Comparison of ENCODE assay signal across 16 cellular contexts in genomic region chrX:107773906-107774435, GRCh38. TPM values are rescaled to one million over a fixed set of nuclear protein-coding genes. Genes with fewer than 3 reads are reported as not detected.
DNase-seq lines count a peak whose midpoint lies in the region; ATAC-seq and TF ChIP-seq lines count a peak whose summit lies in the region.
"Had no signal": no experiment of that assay in that cellular context is flagged by ENCODE, and none has a peak within 500 bp of the region (broad histone marks: within the 10 kb centered on the region; RNA-seq: fewer than 3 reads in every experiment).

No MANE protein-coding gene starts in this region.

- peaks cover 1% of the 10 kb centered on the region for H3K36me3 Mint-ChIP-seq in CD4-positive, CD25-positive, alpha-beta regulatory T cell
- no peaks in the 10 kb centered on the region for H3K36me3 Mint-ChIP-seq in activated T-helper 17 cell treated with anti-CD3 and anti-CD28 coated beads, Interleukin-2, amount 50 U/mL, for 72 hours (ENCODE audit: low read depth)
- H3K36me3 Mint-ChIP-seq: mesothelial cell of epicardium had no signal

- H3K9me2 ChIP-seq in hepatocyte (replicated peaks; ENCODE audit: insufficient read depth) = no peaks in the 10 kb centered on the region

- peaks cover 3% of the 10 kb centered on the region for H4K20me1 ChIP-seq in hepatocyte (ENCODE audit: insufficient read depth, poor library complexity, severe bottlenecking)

- no peaks in the 10 kb centered on the region for H3K9me3 Mint-ChIP-seq in CD4-positive, CD25-positive, alpha-beta regulatory T cell
- H3K9me3 Mint-ChIP-seq in activated T-helper 17 cell treated with anti-CD3 and anti-CD28 coated beads, Interleukin-2, amount 50 U/mL, for 72 hours = no peaks in the 10 kb centered on the region
- H3K9me3 Mint-ChIP-seq: mesothelial cell of epicardium had no signal

- peak; percentile 50 to 63 for TF ChIP-seq POLR2A in gastrocnemius medialis (IDR thresholded peaks at IDR 0.05)

- in situ Hi-C loops in gastrocnemius medialis (cut with MboI; ENCODE audit: low sequenced_read_pairs in 4 of 4) = loop anchor here in 2 of 4 donors (5.0 to 10.0 kb wide), 2 partner anchors 42 to 59 kb away; no protein-coding TSS in a partner anchor

- no peak overlapping the region for H3K27ac ChIP-seq in CD4-positive, CD25-positive, alpha-beta regulatory T cell (ENCODE audit: insufficient read depth, low read length, poor library complexity, severe bottlenecking)
- no peak overlapping the region for H3K27ac ChIP-seq in hepatocyte
- H3K27ac ChIP-seq in gastrocnemius medialis = peak overlapping the region; percentile 91 to 96 (median 93)

- peaks cover 18% of the 10 kb centered on the region for H3K27me3 Mint-ChIP-seq in CD4-positive, CD25-positive, alpha-beta regulatory T cell
- H3K27me3 Mint-ChIP-seq in activated T-helper 17 cell treated with anti-CD3 and anti-CD28 coated beads, Interleukin-2, amount 50 U/mL, for 72 hours = no peaks in the 10 kb centered on the region

- H3K79me2 ChIP-seq in hepatocyte = peaks cover 43% of the 10 kb centered on the region

- TF ChIP-seq CTCF in hepatocyte (IDR thresholded peaks at IDR 0.05; ENCODE audit: poor library complexity) (no peak), gastrocnemius medialis (IDR thresholded peaks at IDR 0.05 in 4 of 5, conservative IDR thresholded peaks at IDR 0.05 in 1 of 5) (no peak), mucosa of descending colon (IDR thresholded peaks at IDR 0.05) (no peak)

- peaks cover 13% of the 10 kb centered on the region for H3K4me1 ChIP-seq in CD4-positive, CD25-positive, alpha-beta regulatory T cell (ENCODE audit: control insufficient read depth, insufficient read depth, low read length, poor library complexity, severe bottlenecking)
- H3K4me1 ChIP-seq in hepatocyte (ENCODE audit: insufficient read depth) = peaks cover 33% of the 10 kb centered on the region
- peaks cover 16 to 23% of the 10 kb centered on the region in 2 donors for H3K4me1 ChIP-seq in gastrocnemius medialis
- no peaks in the 10 kb centered on the region for H3K4me1 ChIP-seq in mucosa of descending colon (ENCODE audit: low read depth)

- H2AFZ ChIP-seq in hepatocyte = no peak overlapping the region

- no peak for ATAC-seq in CD4-positive, CD25-positive, alpha-beta regulatory T cell (ENCODE audit: low read depth in 2 of 2)
- no peak for ATAC-seq in activated T-helper 17 cell treated with anti-CD3 and anti-CD28 coated beads, Interleukin-2, amount 50 U/mL, for 72 hours (replicated peaks)
- peak; percentile 66 to 73 for ATAC-seq in gastrocnemius medialis
- ATAC-seq in HG03521 (IDR thresholded peaks at IDR 0.05; ENCODE audit: unreplicated experiment) = no peak
- no peak for ATAC-seq in mucosa of descending colon
- ATAC-seq: HCT116, Panc1 had no signal

- DNase-seq in CD4-positive, CD25-positive, alpha-beta regulatory T cell = no peak
- DNase-seq in hepatocyte (ENCODE audit: low spot score) (no peak), gastrocnemius medialis (peak; percentile 52 to 57), DMS53 (lab: John Stamatoyannopoulos, UW) (no peak), NCI-H226 (no peak), mucosa of descending colon (no peak)
- DNase-seq: EL, NCI-H1092 treated with DMSO at 0.1 percent for 48 hours, NCI-H446 treated with DMSO at 0.1 percent for 48 hours, spleen had no signal

- intact Hi-C loops in gastrocnemius medialis (cut with DNase I; ENCODE audit: low total_unique reads) (loop anchor here (2.0 kb wide), 1 partner anchor 45 kb away; no protein-coding TSS in a partner anchor), mucosa of descending colon (cut with DNase I, micrococcal nuclease) (no loop called here)

- H3K4me1 Mint-ChIP-seq in CD4-positive, CD25-positive, alpha-beta regulatory T cell = peaks cover 0 to 28% (median 5%) of the 10 kb centered on the region in 4 donors
- peaks cover 13% of the 10 kb centered on the region for H3K4me1 Mint-ChIP-seq in activated T-helper 17 cell treated with anti-CD3 and anti-CD28 coated beads, Interleukin-2, amount 50 U/mL, for 72 hours

- H3K4me3 Mint-ChIP-seq in CD4-positive, CD25-positive, alpha-beta regulatory T cell = peak overlapping the region in 3 of 4 donors; percentile 32 to 85 (median 32)
- H3K4me3 Mint-ChIP-seq in activated T-helper 17 cell treated with anti-CD3 and anti-CD28 coated beads, Interleukin-2, amount 50 U/mL, for 72 hours = peak overlapping the region; percentile 97
- H3K4me3 Mint-ChIP-seq: endodermal cell, mesothelial cell of epicardium had no signal

- no peaks in the 10 kb centered on the region for H3K9me3 ChIP-seq in CD4-positive, CD25-positive, alpha-beta regulatory T cell (ENCODE audit: control insufficient read depth in 2 of 2, low read length in 2 of 2)
- H3K9me3 ChIP-seq in hepatocyte (ENCODE audit: low read depth) (no peaks in the 10 kb centered on the region), gastrocnemius medialis (no peaks in the 10 kb centered on the region), mucosa of descending colon (no peaks in the 10 kb centered on the region)
- H3K9me3 ChIP-seq: spleen had no signal

- no peaks in the 10 kb centered on the region for H3K27me3 ChIP-seq in CD4-positive, CD25-positive, alpha-beta regulatory T cell (ENCODE audit: control insufficient read depth, insufficient read depth, low read length)
- H3K27me3 ChIP-seq in hepatocyte = peaks cover 5% of the 10 kb centered on the region
- H3K27me3 ChIP-seq in gastrocnemius medialis = no peaks in the 10 kb centered on the region

- H3K27ac Mint-ChIP-seq in CD4-positive, CD25-positive, alpha-beta regulatory T cell = peak overlapping the region in 1 of 3 donors; percentile 61
- H3K27ac Mint-ChIP-seq in activated T-helper 17 cell treated with anti-CD3 and anti-CD28 coated beads, Interleukin-2, amount 50 U/mL, for 72 hours = no peak overlapping the region
- H3K27ac Mint-ChIP-seq: endodermal cell, mesothelial cell of epicardium had no signal

- 69% methylated on average over 9 of the region's 9 CpGs for WGBS in hepatocyte (ENCODE audit: low lambda C conversion rate, missing lambda C conversion rate)

- H3K36me3 ChIP-seq in CD4-positive, CD25-positive, alpha-beta regulatory T cell (ENCODE audit: control insufficient read depth, insufficient read depth, low read length) = no peaks in the 10 kb centered on the region
- H3K36me3 ChIP-seq in hepatocyte (replicated peaks; ENCODE audit: insufficient read depth, low read depth) (no peaks in the 10 kb centered on the region), gastrocnemius medialis (peaks cover 0 to 5% of the 10 kb centered on the region in 2 donors), mucosa of descending colon (ENCODE audit: low read depth) (no peaks in the 10 kb centered on the region)
- H3K36me3 ChIP-seq: spleen had no signal

- H3K4me3 ChIP-seq in CD4-positive, CD25-positive, alpha-beta regulatory T cell (ENCODE audit: low read depth, low read length) = no peak overlapping the region
- peak overlapping the region; percentile 77 for H3K4me3 ChIP-seq in hepatocyte
- peak overlapping the region; percentile 64 to 74 (median 68) for H3K4me3 ChIP-seq in gastrocnemius medialis
- no peak overlapping the region for H3K4me3 ChIP-seq in mucosa of descending colon

- peak overlapping the region; percentile 99 for H3K4me2 ChIP-seq in hepatocyte

RNA-seq across cellular contexts. Expression of gene TSC22D3, which starts 1.6 kb away (rescaled TPM):
- total RNA-seq in CD4-positive, CD25-positive, alpha-beta regulatory T cell = 2,718 TPM
- 1,000 to 10,000 TPM in 2 of 4 donors, 100 to 1,000 TPM in 2; 624 to 1,092 (median 913) TPM for polyA plus RNA-seq in CD4-positive, CD25-positive, alpha-beta regulatory T cell
- 100 to 1,000 TPM in 1 of 2 donors, 10 to 100 TPM in 1; 49.9 to 199 TPM for total RNA-seq in activated T-helper 17 cell treated with anti-CD3 and anti-CD28 coated beads, Interleukin-2, amount 50 U/mL, for 72 hours
- total RNA-seq in hepatocyte = 455 and 508 TPM in 2 replicates
- 570 and 647 TPM in 2 replicates for polyA plus RNA-seq in hepatocyte
- 1,000 to 10,000 TPM in 2 of 4 donors, 100 to 1,000 TPM in 2; 689 to 1,948 (median 1,054) TPM for total RNA-seq in gastrocnemius medialis
- total RNA-seq in mucosa of descending colon = 100 to 1,000 TPM in 1 of 3 donors, 10 to 100 TPM in 2; 14.1 to 118 (median 64.7) TPM

RNA-seq across cellular contexts. Expression of gene NCBP2L, which starts 3.6 kb away (rescaled TPM):
- total RNA-seq in CD4-positive, CD25-positive, alpha-beta regulatory T cell = not detected
- not detected for polyA plus RNA-seq in CD4-positive, CD25-positive, alpha-beta regulatory T cell
- not detected for total RNA-seq in activated T-helper 17 cell treated with anti-CD3 and anti-CD28 coated beads, Interleukin-2, amount 50 U/mL, for 72 hours
- total RNA-seq in hepatocyte (not detected in 2 replicates), gastrocnemius medialis (under 1 TPM in 1 of 4 donors, not detected in 3; 0.11 TPM), mucosa of descending colon (not detected)
- polyA plus RNA-seq in hepatocyte = 0.39 TPM in 1 of 2 replicates, not detected in the other
- total RNA-seq: endodermal cell, mesothelial cell of epicardium, spleen had no signal

RNA-seq across cellular contexts. Expression of gene MID2, which starts 51.7 kb away (rescaled TPM):
- total RNA-seq in CD4-positive, CD25-positive, alpha-beta regulatory T cell = 6.6 TPM
- polyA plus RNA-seq in CD4-positive, CD25-positive, alpha-beta regulatory T cell = 1 to 10 TPM; 2.3 to 6.5 (median 5.2) TPM
- total RNA-seq in activated T-helper 17 cell treated with anti-CD3 and anti-CD28 coated beads, Interleukin-2, amount 50 U/mL, for 72 hours = 1 to 10 TPM; 4.2 to 7.1 TPM
- total RNA-seq in hepatocyte (17.0 and 17.6 TPM in 2 replicates), gastrocnemius medialis (10 to 100 TPM; 20.5 to 25.4 (median 23.9) TPM), mucosa of descending colon (10 to 100 TPM in 1 of 3 donors, 1 to 10 TPM in 2; 2.9 to 29.0 (median 5.4) TPM)
- 4.1 and 4.4 TPM in 2 replicates for polyA plus RNA-seq in hepatocyte

Comparison
In these comparisons a context has a peak if more than half of its experiments do, and no peak if none do; other contexts are left out.
1. ATAC-seq: peak in gastrocnemius medialis (2 of 2); none in CD4-positive, CD25-positive, alpha-beta regulatory T cell (0 of 2), activated T-helper 17 cell treated with anti-CD3 and anti-CD28 coated beads, Interleukin-2, amount 50 U/mL, for 72 hours (single experiment), HG03521 (single experiment) and mucosa of descending colon (single experiment).
2. DNase-seq: peak in gastrocnemius medialis (2 of 2); none in CD4-positive, CD25-positive, alpha-beta regulatory T cell (0 of 3), hepatocyte (single experiment), DMS53 (single experiment), NCI-H226 (single experiment) and mucosa of descending colon (0 of 3).
3. H3K27ac ChIP-seq: peak in gastrocnemius medialis (4 of 4); none in CD4-positive, CD25-positive, alpha-beta regulatory T cell (single experiment) and hepatocyte (single experiment).
4. H3K4me3 ChIP-seq: peak in hepatocyte (single experiment) and gastrocnemius medialis (4 of 4); none in CD4-positive, CD25-positive, alpha-beta regulatory T cell (single experiment) and mucosa of descending colon (single experiment).